1 cellular context compared by ENCODE assay signal in genomic region chr4:75099321-75099720, GRCh38.
TF ChIP-seq lines count a peak whose summit lies in the region.

No MANE protein-coding gene starts in this region.

TF ChIP-seq in GM12878, 131 proteins besides CTCF, POLR2A, EP300 and RAD21 (continued from another document):
- TF ChIP-seq BCLAF1 (IDR thresholded peaks at IDR 0.05) (no peak), RELA (IDR thresholded peaks at IDR 0.05; ENCODE audit: borderline replicate concordance, partially characterized antibody) (no peak), E2F4 (IDR thresholded peaks at IDR 0.05; ENCODE audit: low read depth, low read length) (no peak), SRF (IDR thresholded peaks at IDR 0.05; ENCODE audit: low read depth in 2 of 2, low read length in 2 of 2) (0 out of 4 replicates have a peak, but pooled peaks of 1 of the 2 experiments have one; percentile 57), IRF5 (IDR thresholded peaks at IDR 0.05; ENCODE audit: borderline replicate concordance) (no peak), ESRRA (IDR thresholded peaks at IDR 0.05; ENCODE audit: low read length) (no peak), BCL11A (IDR thresholded peaks at IDR 0.05; ENCODE audit: low read depth, low read length) (peak; percentile 38; the same call in 1 of the 2 replicates), MTA2 (IDR thresholded peaks at IDR 0.05; ENCODE audit: low read depth) (peak; percentile 30; the same call in 1 of the 2 replicates), IRF4 (IDR thresholded peaks at IDR 0.05; ENCODE audit: low read depth, low read length) (0 out of 2 replicates have a peak, but pooled peaks have one; percentile 15), SIN3A (IDR thresholded peaks at IDR 0.05; ENCODE audit: low read depth, low read length) (no peak), ATF2 (IDR thresholded peaks at IDR 0.05; ENCODE audit: low read length) (peak; percentile 51; the same call in 1 of the 2 replicates), SP1 (IDR thresholded peaks at IDR 0.05; ENCODE audit: low read depth, low read length) (no peak), USF1 (IDR thresholded peaks at IDR 0.05; ENCODE audit: borderline replicate concordance, extremely low read length, insufficient read depth, low read depth, low read length) (no peak), CBFB (IDR thresholded peaks at IDR 0.05; ENCODE audit: low read depth) (peak; percentile 42; the same call in 1 of the 2 replicates), STAT1 (conservative IDR thresholded peaks at IDR 0.05) (no peak), ZNF217 (IDR thresholded peaks at IDR 0.05) (no peak), KDM1A (IDR thresholded peaks at IDR 0.05; ENCODE audit: borderline replicate concordance) (no peak), SUZ12 (IDR thresholded peaks at IDR 0.05; ENCODE audit: unreplicated experiment) (no peak), ATF7 (IDR thresholded peaks at IDR 0.05; ENCODE audit: low read depth) (no peak), ELK1 (IDR thresholded peaks at IDR 0.05; ENCODE audit: low read depth, low read length) (no peak), MLLT1 (IDR thresholded peaks at IDR 0.05) (no peak), JUNB (IDR thresholded peaks at IDR 0.05) (peak; percentile 42; the same call in 1 of the 2 replicates), HDGF (IDR thresholded peaks at IDR 0.05) (no peak), ZSCAN29 (IDR thresholded peaks at IDR 0.05) (no peak), CHD4 (IDR thresholded peaks at IDR 0.05) (no peak), SMAD1 (IDR thresholded peaks at IDR 0.05; ENCODE audit: low read depth, partially characterized antibody) (no peak), STAT3 (IDR thresholded peaks at IDR 0.05; ENCODE audit: low read depth, low read length) (no peak), ZBTB33 (IDR thresholded peaks at IDR 0.05) (no peak)
